Comparison of ENCODE assay signal across 3 cellular contexts in the genomic region with DNA sequence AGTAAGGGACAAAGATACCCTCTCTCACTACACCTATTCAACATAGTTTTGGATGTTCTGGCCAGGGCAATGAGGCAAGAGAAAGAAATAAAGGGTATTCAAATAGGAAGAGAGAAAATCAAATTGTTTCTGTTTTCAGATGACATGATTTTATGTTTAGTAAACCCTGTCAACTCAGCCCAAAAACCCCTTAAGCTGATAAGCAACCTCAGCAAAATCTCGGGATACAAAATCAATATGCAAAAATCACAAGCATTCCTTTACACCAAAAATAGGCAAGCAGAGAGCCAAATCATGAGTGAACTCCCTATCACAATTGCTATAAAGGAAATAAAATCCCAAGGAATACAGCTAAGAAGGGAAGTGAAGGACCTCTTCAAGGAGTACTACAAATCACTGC.
TF ChIP-seq lines count a peak whose summit lies in the region.

No MANE protein-coding gene starts in this region.

TF ChIP-seq in HepG2, 621 proteins besides CTCF, POLR2A, EP300 and RAD21:
- TF ChIP-seq YEATS4 (CRISPR knock-in tag; IDR thresholded peaks at IDR 0.05; ENCODE audit: borderline replicate concordance) (no peak), MAFK (conservative IDR thresholded peaks at IDR 0.05 in 1 of 2, IDR thresholded peaks at IDR 0.05 in 1 of 2; ENCODE audit: low read length in 2 of 2) (peak in 1 of 2 experiments; percentile 64; a peak in 3 of 4 replicates), MAFF (IDR thresholded peaks at IDR 0.05; ENCODE audit: low read depth, low read length) (peak; percentile 43)

TF ChIP-seq in IMR-90, 13 proteins besides CTCF, POLR2A, EP300 and RAD21:
- TF ChIP-seq MAFK (IDR thresholded peaks at IDR 0.05; ENCODE audit: low read depth, low read length) = peak; percentile 59
- no peak for TF ChIP-seq BHLHE40 (IDR thresholded peaks at IDR 0.05; ENCODE audit: low read depth, low read length)
- TF ChIP-seq MXI1 (IDR thresholded peaks at IDR 0.05; ENCODE audit: borderline replicate concordance, low read depth, low read length) = no peak
- TF ChIP-seq, protein P1, sequence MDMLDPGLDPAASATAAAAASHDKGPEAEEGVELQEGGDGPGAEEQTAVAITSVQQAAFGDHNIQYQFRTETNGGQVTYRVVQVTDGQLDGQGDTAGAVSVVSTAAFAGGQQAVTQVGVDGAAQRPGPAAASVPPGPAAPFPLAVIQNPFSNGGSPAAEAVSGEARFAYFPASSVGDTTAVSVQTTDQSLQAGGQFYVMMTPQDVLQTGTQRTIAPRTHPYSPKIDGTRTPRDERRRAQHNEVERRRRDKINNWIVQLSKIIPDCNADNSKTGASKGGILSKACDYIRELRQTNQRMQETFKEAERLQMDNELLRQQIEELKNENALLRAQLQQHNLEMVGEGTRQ (IDR thresholded peaks at IDR 0.05; ENCODE audit: low read depth, low read length) = no peak

TF ChIP-seq in K562, 482 proteins besides CTCF, POLR2A, EP300 and RAD21:
- TF ChIP-seq ATF7 (IDR thresholded peaks at IDR 0.05) = no peak
- TF ChIP-seq ZNF316 (IDR thresholded peaks at IDR 0.05) = 0 out of 2 replicates have a peak, but pooled peaks have one; percentile 7
- TF ChIP-seq CBX5 (IDR thresholded peaks at IDR 0.05; ENCODE audit: borderline replicate concordance, low read depth) = no peak
